21 cellular contexts compared by ENCODE assay signal in the genomic region with DNA sequence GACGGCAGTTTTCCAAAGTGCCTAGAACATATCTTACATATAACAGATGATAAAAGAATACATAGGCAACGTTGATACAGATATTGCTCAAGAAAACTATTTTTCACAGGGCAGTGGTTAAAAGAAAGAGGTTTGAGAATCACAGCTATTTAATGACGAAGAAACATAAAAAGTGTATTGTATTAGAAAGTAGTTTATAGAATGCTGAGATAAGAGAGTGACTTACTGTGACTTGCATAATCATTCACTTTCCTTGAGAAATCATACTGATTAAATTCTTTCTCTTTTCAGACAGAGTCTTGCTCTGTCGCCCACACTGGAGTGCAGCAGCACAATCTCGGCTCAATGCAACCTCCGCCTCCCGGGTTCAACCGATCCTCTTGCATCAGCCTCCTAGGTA.
"Had no signal": no experiment of that assay in that cellular context is flagged by ENCODE, and none has a peak within 500 bp of the region (broad histone marks: within the 10 kb centered on the region; RNA-seq: fewer than 3 reads in every experiment).

No MANE protein-coding gene starts in this region.

- H3K27me3 ChIP-seq: MG63, SJSA1 had no signal

- H3K9ac ChIP-seq: SK-N-SH had no signal

- H3K4me2 ChIP-seq: SK-N-SH had no signal

- H3K4me1 ChIP-seq: SJSA1 had no signal

- H3K27ac ChIP-seq: SJSA1 had no signal

- H3K4me3 ChIP-seq: MG63, SJSA1 had no signal

- DNase-seq: Karpas-422, KG1, MG63, NCI-H1092, NCI-H1105 treated with DMSO at 0.1 percent for 48 hours, NCI-H1417 treated with DMSO at 0.1 percent for 48 hours, NCI-H187, NCI-H2029, NCI-H2081 treated with DMSO at 0.1 percent for 48 hours, NCI-H2171, NCI-H226, NCI-H446, NCI-H510A, NCI-H524 treated with DMSO at 0.1 percent for 48 hours, NCI-H69, NCI-H774, Right ventricle myocardium superior, RPMI8226, SIG-M5, SK-N-SH had no signal

- H3K9me3 ChIP-seq: MG63, SJSA1, SK-N-SH had no signal
